ENCODE assay signal across 17 cellular contexts in genomic region chr5:174243904-174244303, GRCh38.
DNase-seq lines count a peak whose midpoint lies in the region; ATAC-seq and TF ChIP-seq lines count a peak whose summit lies in the region.
"Had no signal": no experiment of that assay in that cellular context is flagged by ENCODE, and none has a peak within 500 bp of the region (broad histone marks: within the 10 kb centered on the region; RNA-seq: fewer than 3 reads in every experiment).

No MANE protein-coding gene starts in this region.

- peaks cover 14% of the 10 kb centered on the region for H3K9me3 Mint-ChIP-seq in activated naive CD4-positive, alpha-beta T cell treated with anti-CD3 and anti-CD28 coated beads, Interleukin-2, amount 50 U/mL, for 24 hours
- peaks cover 2% of the 10 kb centered on the region for H3K9me3 Mint-ChIP-seq in activated naive CD4-positive, alpha-beta T cell treated with anti-CD3 and anti-CD28 coated beads, Interleukin-2, amount 10 ng/mL, durations not matched to agents 7 days and 5 days

- CTCF ChIA-PET in activated naive CD4-positive, alpha-beta T cell treated with anti-CD3 and anti-CD28 coated beads, Interleukin-2, amount 10 ng/mL, durations not matched to agents 7 days and 5 days (lab: Charles Lee), result no interaction called here
- CTCF ChIA-PET in HEK293 (lab: Yijun Ruan, JAX), result interaction anchor here (0.8 kb wide), 1 partner anchor 48 kb away, joined by 3 read pairs; no protein-coding TSS in a partner anchor

- H3K27ac Mint-ChIP-seq in activated naive CD4-positive, alpha-beta T cell treated with anti-CD3 and anti-CD28 coated beads, Interleukin-2, amount 50 U/mL, for 24 hours, result peak overlapping the region; percentile 25
- H3K27ac Mint-ChIP-seq in activated naive CD4-positive, alpha-beta T cell treated with anti-CD3 and anti-CD28 coated beads, Interleukin-2, amount 10 ng/mL, durations not matched to agents 7 days and 5 days, result no peak overlapping the region
- H3K27ac Mint-ChIP-seq: B cell; CD4-positive, alpha-beta T cell; CD8-positive, alpha-beta T cell had no signal

- no peak for DNase-seq in activated naive CD4-positive, alpha-beta T cell treated with anti-CD3 and anti-CD28 coated beads, Interleukin-2, amount 10 ng/mL, durations not matched to agents 7 days and 5 days
- peak; percentile 31 for DNase-seq in NCI-H82 treated with DMSO at 0.1 percent for 48 hours (lab: John Stamatoyannopoulos, UW; ENCODE audit: unreplicated experiment)
- DNase-seq: AML-193; Caco-2; Calu3; CD4-positive, alpha-beta T cell; CD8-positive, alpha-beta T cell; DMS79 treated with DMSO at 0.1 percent for 48 hours; GF-D8 had no signal

- TF ChIP-seq CTCF in HEK293 (tag by site-specific recombination; IDR thresholded peaks at IDR 0.05), result no peak

- POLR2A ChIA-PET in HEK293 (lab: Yijun Ruan, JAX), result no interaction called here

- H3K4me1 ChIP-seq in HEK293 (ENCODE audit: control insufficient read depth, insufficient read depth, low read length), result no peaks in the 10 kb centered on the region
- H3K4me1 ChIP-seq: A549; BLaER1 treated with 17β-estradiol and CSF1 and Interleukin-3, amounts not matched to agents 10 nM and 100 nM; Caco-2 had no signal

- H3K9me3 ChIP-seq in HEK293 (ENCODE audit: control insufficient read depth, insufficient read depth, low read depth, low read length), result no peaks in the 10 kb centered on the region
- H3K9me3 ChIP-seq: A549 had no signal

- H3K4me1 Mint-ChIP-seq in activated naive CD4-positive, alpha-beta T cell treated with anti-CD3 and anti-CD28 coated beads, Interleukin-2, amount 50 U/mL, for 24 hours, result no peaks in the 10 kb centered on the region
- H3K4me1 Mint-ChIP-seq in activated naive CD4-positive, alpha-beta T cell treated with anti-CD3 and anti-CD28 coated beads, Interleukin-2, amount 10 ng/mL, durations not matched to agents 7 days and 5 days, result no peaks in the 10 kb centered on the region
- H3K4me1 Mint-ChIP-seq: B cell had no signal

- no peaks in the 10 kb centered on the region for H3K36me3 Mint-ChIP-seq in activated naive CD4-positive, alpha-beta T cell treated with anti-CD3 and anti-CD28 coated beads, Interleukin-2, amount 50 U/mL, for 24 hours
- H3K36me3 Mint-ChIP-seq in activated naive CD4-positive, alpha-beta T cell treated with anti-CD3 and anti-CD28 coated beads, Interleukin-2, amount 10 ng/mL, durations not matched to agents 7 days and 5 days, result no peaks in the 10 kb centered on the region
- H3K36me3 Mint-ChIP-seq: CD8-positive, alpha-beta T cell had no signal

- peaks cover 7% of the 10 kb centered on the region for H3K27me3 Mint-ChIP-seq in activated naive CD4-positive, alpha-beta T cell treated with anti-CD3 and anti-CD28 coated beads, Interleukin-2, amount 50 U/mL, for 24 hours
- H3K27me3 Mint-ChIP-seq in activated naive CD4-positive, alpha-beta T cell treated with anti-CD3 and anti-CD28 coated beads, Interleukin-2, amount 10 ng/mL, durations not matched to agents 7 days and 5 days, result no peaks in the 10 kb centered on the region

- H3K4me3 Mint-ChIP-seq in activated naive CD4-positive, alpha-beta T cell treated with anti-CD3 and anti-CD28 coated beads, Interleukin-2, amount 50 U/mL, for 24 hours, result no peak overlapping the region
- H3K4me3 Mint-ChIP-seq in activated naive CD4-positive, alpha-beta T cell treated with anti-CD3 and anti-CD28 coated beads, Interleukin-2, amount 10 ng/mL, durations not matched to agents 7 days and 5 days, result no peak overlapping the region
- H3K4me3 Mint-ChIP-seq: B cell; CD4-positive, alpha-beta T cell; CD8-positive, alpha-beta T cell had no signal

- no peaks in the 10 kb centered on the region for H3K36me3 ChIP-seq in HEK293 (ENCODE audit: control insufficient read depth in 2 of 2, insufficient read depth in 1 of 2, low read length in 2 of 2)
- H3K36me3 ChIP-seq: BLaER1 treated with 17β-estradiol and CSF1 and Interleukin-3, amounts not matched to agents 10 nM and 100 nM had no signal

- ATAC-seq in HG03175 (IDR thresholded peaks at IDR 0.05; ENCODE audit: unreplicated experiment), result no peak
- ATAC-seq: A549; CD8-positive, alpha-beta T cell had no signal

- no peak overlapping the region for H3K27ac ChIP-seq in HEK293 (ENCODE audit: extremely low read depth, low read depth, low read length)
- H3K27ac ChIP-seq: 22Rv1; A549; BLaER1 treated with 17β-estradiol and CSF1 and Interleukin-3, amounts not matched to agents 10 nM and 100 nM; C4-2B had no signal

- H3K4me3 ChIP-seq in HEK293 (ENCODE audit: low read depth, low read length), result no peak overlapping the region
- H3K4me3 ChIP-seq: A549; BLaER1 treated with 17β-estradiol and CSF1 and Interleukin-3, amounts not matched to agents 10 nM and 100 nM had no signal

TF ChIP-seq in HEK293, 187 proteins besides CTCF, POLR2A, EP300 and RAD21:
- TF ChIP-seq TRIM28 (IDR thresholded peaks at IDR 0.05; ENCODE audit: borderline replicate concordance, low read length), result 0 out of 2 replicates have a peak, but pooled peaks have one; percentile 51
- no peak for TF ChIP-seq ZNF214 (tag by site-specific recombination; IDR thresholded peaks at IDR 0.05; ENCODE audit: borderline replicate concordance)
- peak; percentile 75 for TF ChIP-seq SETDB1 (IDR thresholded peaks at IDR 0.05; ENCODE audit: insufficient read length, low read length)
- no peak for TF ChIP-seq ZSCAN23 (tag by site-specific recombination; IDR thresholded peaks at IDR 0.05)
